In genomic region chr10:114479307-114479706, GRCh38 we compare ENCODE assay signal across 19 cellular contexts.
DNase-seq lines count a peak whose midpoint lies in the region; ATAC-seq, FAIRE-seq and TF ChIP-seq lines count a peak whose summit lies in the region.
"Had no signal": no experiment of that assay in that cellular context is flagged by ENCODE, and none has a peak within 500 bp of the region (broad histone marks: within the 10 kb centered on the region; RNA-seq: fewer than 3 reads in every experiment).

No MANE protein-coding gene starts in this region.

- POLR2A ChIA-PET in CD4-positive, alpha-beta T cell (lab: Charles Lee) = interaction anchor here (0.7 to 1.4 kb wide), 4 partner anchors 17 to 65 kb away, joined by 3 to 4 read pairs (median 3); no protein-coding TSS in a partner anchor

- peak in 1 of 2 donors; percentile 34 for TF ChIP-seq POLR2A in adrenal gland (IDR thresholded peaks at IDR 0.05)

- ATAC-seq in CD4-positive, alpha-beta T cell (ENCODE audit: poor library complexity) = no peak
- ATAC-seq in psoas muscle (peak; percentile 79 to 87 (median 86)), HG03097 (IDR thresholded peaks at IDR 0.05; ENCODE audit: low FRiP score, unreplicated experiment) (no peak), GM19328 (IDR thresholded peaks at IDR 0.05; ENCODE audit: unreplicated experiment) (no peak)
- ATAC-seq: PC-3 had no signal

- dilution Hi-C loops in keratinocyte (cut with MboI; ENCODE audit: extremely low pct_ligation_motif_present, low sequenced_read_pairs) = no loop called here

- H3K4me1 ChIP-seq in adrenal gland (replicated peaks in 1 of 2) (peaks cover 13 to 44% of the 10 kb centered on the region in 2 donors), keratinocyte (ENCODE audit: control insufficient read depth, extremely low read depth, insufficient read depth, low read length) (no peaks in the 10 kb centered on the region), psoas muscle (peaks cover 15% of the 10 kb centered on the region)

- TF ChIP-seq CTCF in CD4-positive, alpha-beta T cell (IDR thresholded peaks at IDR 0.05) = no peak
- TF ChIP-seq CTCF in adrenal gland (IDR thresholded peaks at IDR 0.05) = no peak
- TF ChIP-seq CTCF in keratinocyte (optimal IDR thresholded peaks at IDR 0.05 in 1 of 3, IDR thresholded peaks at IDR 0.05 in 1 of 3, conservative IDR thresholded peaks at IDR 0.05 in 1 of 3; ENCODE audit: extremely low read depth in 1 of 3, insufficient read depth in 2 of 3, low read length in 3 of 3) = no peak
- no peak for TF ChIP-seq CTCF in psoas muscle (IDR thresholded peaks at IDR 0.05)

- H3K27me3 ChIP-seq in CD4-positive, alpha-beta T cell (ENCODE audit: control insufficient read depth, insufficient read depth, low read length) = no peaks in the 10 kb centered on the region
- no peaks in the 10 kb centered on the region for H3K27me3 ChIP-seq in adrenal gland
- H3K27me3 ChIP-seq in keratinocyte (ENCODE audit: control insufficient read depth, extremely low read depth, insufficient read depth, low read length) = no peaks in the 10 kb centered on the region
- no peaks in the 10 kb centered on the region for H3K27me3 ChIP-seq in psoas muscle (ENCODE audit: insufficient read depth in 3 of 3, low read length in 2 of 3)
- H3K27me3 ChIP-seq: upper lobe of left lung had no signal

- H2AFZ ChIP-seq in keratinocyte (ENCODE audit: control insufficient read depth, low read length) = no peak overlapping the region

- no peak overlapping the region for H3K4me2 ChIP-seq in keratinocyte (ENCODE audit: control insufficient read depth, extremely low read depth, insufficient read depth, low read depth, low read length)
- H3K4me2 ChIP-seq: KMS-11 had no signal

- H3K9ac ChIP-seq in keratinocyte (ENCODE audit: control insufficient read depth, extremely low read depth, insufficient read depth, low read length) = no peak overlapping the region
- H3K9ac ChIP-seq: KMS-11 had no signal

- H3K4me3 ChIP-seq in adrenal gland (no peak overlapping the region), keratinocyte (ENCODE audit: control insufficient read depth in 2 of 3, extremely low read depth in 1 of 3, insufficient read depth in 2 of 3, low read depth in 1 of 3, low read length in 3 of 3) (no peak overlapping the region), psoas muscle (no peak overlapping the region)
- H3K4me3 ChIP-seq: upper lobe of left lung had no signal

- peaks cover 89% of the 10 kb centered on the region for H3K36me3 Mint-ChIP-seq in CD4-positive, alpha-beta T cell (ENCODE audit: low read depth)

- H3K9me3 Mint-ChIP-seq in CD4-positive, alpha-beta T cell = no peaks in the 10 kb centered on the region
- H3K9me3 Mint-ChIP-seq: HFFc6, immature natural killer cell had no signal

- no peaks in the 10 kb centered on the region for H3K79me2 ChIP-seq in keratinocyte (ENCODE audit: control insufficient read depth, insufficient read depth, low read length)

- no peak overlapping the region for H3K27ac ChIP-seq in CD4-positive, alpha-beta T cell (ENCODE audit: low read depth, low read length)
- peak overlapping the region in 2 of 5 donors; percentile 18 to 47 for H3K27ac ChIP-seq in adrenal gland
- no peak overlapping the region for H3K27ac ChIP-seq in keratinocyte (ENCODE audit: control insufficient read depth, insufficient read depth, low read length)
- H3K27ac ChIP-seq in psoas muscle = peak overlapping the region; percentile 23
- H3K27ac ChIP-seq: KMS-11, upper lobe of left lung had no signal

- peak overlapping the region; percentile 76 for H3K27ac Mint-ChIP-seq in CD4-positive, alpha-beta T cell
- H3K27ac Mint-ChIP-seq: HFFc6, immature natural killer cell had no signal

- H3K36me3 ChIP-seq in adrenal gland (replicated peaks in 1 of 2) = peaks cover 0 to 4% of the 10 kb centered on the region in 2 donors
- peaks cover 0 to 5% of the 10 kb centered on the region in 2 experiments for H3K36me3 ChIP-seq in keratinocyte (ENCODE audit: control insufficient read depth in 2 of 2, extremely low read depth in 1 of 2, insufficient read depth in 2 of 2, low read length in 2 of 2)
- no peaks in the 10 kb centered on the region for H3K36me3 ChIP-seq in psoas muscle (ENCODE audit: insufficient read depth in 1 of 2, low read depth in 1 of 2)
- H3K36me3 ChIP-seq: upper lobe of left lung had no signal

- no peak for DNase-seq in CD4-positive, alpha-beta T cell
- DNase-seq in adrenal gland (peak; percentile 75 to 96 (median 92)), keratinocyte (ENCODE audit: low read depth, low spot score) (no peak), psoas muscle (peak; percentile 46 to 58), NCI-H1417 (lab: John Stamatoyannopoulos, UW) (no peak), NCI-H1694 treated with DMSO at 0.1 percent for 48 hours (lab: John Stamatoyannopoulos, UW) (no peak)
- DNase-seq: effector memory CD4-positive, alpha-beta T cell; foreskin melanocyte; HFFc6; immature natural killer cell; NCI-H1436; NCI-H524; PC-3; stimulated activated CD4-positive, alpha-beta T cell treated with anti-CD3 and anti-CD28 coated beads, Interleukin-2, amount 100 ng/mL, for 48 hours; upper lobe of left lung had no signal

- peaks cover 92% of the 10 kb centered on the region for H3K4me1 Mint-ChIP-seq in CD4-positive, alpha-beta T cell (ENCODE audit: low read depth)

- FAIRE-seq in keratinocyte (lab: Jason Lieb, UNC) = peak; percentile 43
- FAIRE-seq: bronchial epithelial cell had no signal

- CTCF ChIA-PET in CD4-positive, alpha-beta T cell (lab: Charles Lee) = no interaction called here

- H3K9me1 ChIP-seq in keratinocyte (ENCODE audit: control insufficient read depth, extremely low read depth, insufficient read depth, low read length) = no peaks in the 10 kb centered on the region

- WGBS in adrenal gland, 4 donors = 24 to 27% (median 24%) methylated on average over 6 of the region's 6 CpGs
- WGBS in psoas muscle, 3 donors = 12 to 23% (median 16%) methylated on average over 6 of the region's 6 CpGs

- no peaks in the 10 kb centered on the region for H3K27me3 Mint-ChIP-seq in CD4-positive, alpha-beta T cell

- no peaks in the 10 kb centered on the region for H3K9me3 ChIP-seq in CD4-positive, alpha-beta T cell (ENCODE audit: control insufficient read depth, low read length)
- no peaks in the 10 kb centered on the region for H3K9me3 ChIP-seq in adrenal gland (replicated peaks in 1 of 3)
- no peaks in the 10 kb centered on the region for H3K9me3 ChIP-seq in keratinocyte (ENCODE audit: control insufficient read depth, low read depth, low read length)
- no peaks in the 10 kb centered on the region for H3K9me3 ChIP-seq in psoas muscle
- H3K9me3 ChIP-seq: upper lobe of left lung had no signal

- no peak overlapping the region for H3K4me3 Mint-ChIP-seq in CD4-positive, alpha-beta T cell
- H3K4me3 Mint-ChIP-seq: HFFc6, immature natural killer cell had no signal

- H4K20me1 ChIP-seq in keratinocyte (ENCODE audit: control insufficient read depth, extremely low read depth, insufficient read depth, low read length) = no peaks in the 10 kb centered on the region

- intact Hi-C loops in CD4-positive, alpha-beta T cell (cut with DNase I, micrococcal nuclease) = no loop called here
- intact Hi-C loops in adrenal gland (cut with DNase I) = loop anchor here (10.0 kb wide), 3 partner anchors 215 to 305 kb away; no protein-coding TSS in a partner anchor
- intact Hi-C loops in psoas muscle (cut with DNase I) = loop anchor here (10.0 kb wide), 2 partner anchors 65 to 645 kb away; no protein-coding TSS in a partner anchor

Comparison
In these comparisons a context has a peak if more than half of its experiments do, and no peak if none do; other contexts are left out.
1. ATAC-seq: peak in psoas muscle (4 of 4); none in CD4-positive, alpha-beta T cell (single experiment), HG03097 (single experiment) and GM19328 (single experiment).
2. DNase-seq: peak in adrenal gland (7 of 7) and psoas muscle (2 of 2); none in CD4-positive, alpha-beta T cell (0 of 10), keratinocyte (single experiment), NCI-H1417 (0 of 3) and NCI-H1694 treated with DMSO at 0.1 percent for 48 hours (single experiment).
3. intact Hi-C loops: an anchor here in adrenal gland (10.0 kb wide) and psoas muscle (10.0 kb wide); none called in CD4-positive, alpha-beta T cell.